In the genomic region with DNA sequence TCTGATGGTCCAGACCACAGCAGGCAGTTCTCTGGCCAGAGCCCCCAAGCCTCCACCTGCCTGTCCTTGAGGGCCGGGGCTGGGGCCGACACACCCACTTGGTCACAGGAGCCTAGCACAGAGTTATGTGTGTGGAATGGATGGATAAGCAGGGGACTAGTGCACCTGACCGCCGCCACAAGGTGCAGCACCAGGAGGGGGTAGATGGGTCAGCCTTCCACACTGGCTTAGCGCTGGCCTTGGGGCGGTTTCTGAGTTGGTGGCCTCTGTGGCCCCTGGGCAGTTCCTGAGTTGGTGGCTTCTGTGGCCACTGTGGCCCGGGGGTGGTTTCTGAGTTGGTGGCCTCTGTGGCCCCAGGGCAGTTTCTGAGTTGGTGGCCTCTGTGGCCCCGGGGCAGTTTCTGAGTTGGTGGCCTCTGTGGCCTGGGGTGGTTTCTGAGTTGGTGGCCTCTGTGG, we compare ENCODE assay signal across 19 cellular contexts.
DNase-seq lines count a peak whose midpoint lies in the region; ATAC-seq, FAIRE-seq and TF ChIP-seq lines count a peak whose summit lies in the region.
"Had no signal": no experiment of that assay in that cellular context is flagged by ENCODE, and none has a peak within 500 bp of the region (broad histone marks: within the 10 kb centered on the region; RNA-seq: fewer than 3 reads in every experiment).

No MANE protein-coding gene starts in this region.

- H3K4me1 ChIP-seq in K562 (replicated peaks in 1 of 2; ENCODE audit: control insufficient read depth in 2 of 2, insufficient read depth in 2 of 2, low read length in 2 of 2) (peaks cover 0 to 20% of the 10 kb centered on the region in 2 experiments; a peak in 1 of 5 replicates), H1 (replicated peaks in 1 of 4; ENCODE audit: control insufficient read depth in 3 of 4, insufficient read depth in 4 of 4, low read length in 3 of 4) (peaks cover 0 to 7% (median 3%) of the 10 kb centered on the region in 4 experiments; a peak in 3 of 7 replicates), lower lobe of right lung (no peaks in the 10 kb centered on the region), vagina (peaks cover 12% of the 10 kb centered on the region)
- H3K4me1 ChIP-seq: A549 had no signal

- no TSS peak for BruUV-seq in K562 (replicated peaks; lab: Mats Ljungman, UMichigan)

- intact Hi-C loops in K562 (cut with micrococcal nuclease) (no loop called here), lower lobe of right lung (cut with DNase I) (no loop called here), vagina (cut with DNase I) (no loop called here)

- WGBS in K562 (ENCODE audit: insufficient coverage, low coverage, missing lambda C conversion rate), result 28% methylated on average over 8 of the region's 8 CpGs
- 83% methylated on average over 8 of the region's 8 CpGs; no CpG with 5 or more reads in 1 of the 2 experiments for WGBS in H1 (ENCODE audit: extremely low coverage in 1 of 2, insufficient coverage in 1 of 2, insufficient read length in 1 of 2, insufficient replicate concordance in 2 of 2, low coverage in 1 of 2, low lambda C conversion rate in 2 of 2, missing lambda C conversion rate in 1 of 2), 2 experiments

- no peak overlapping the region for H2BK15ac ChIP-seq in H1 (ENCODE audit: low read length)

- in situ Hi-C loops in K562 (cut with MboI), result no loop called here

- no peak overlapping the region for H4K8ac ChIP-seq in H1 (ENCODE audit: extremely low read depth, insufficient read depth, low read length)

- TF ChIP-seq EP300 in K562 (IDR thresholded peaks at IDR 0.05; ENCODE audit: low read length) (no peak), H1 (IDR thresholded peaks at IDR 0.05; ENCODE audit: borderline replicate concordance in 1 of 2, low read depth in 2 of 2, low read length in 2 of 2) (no peak)

- no peaks in the 10 kb centered on the region for H3K36me3 ChIP-seq in K562 (ENCODE audit: control insufficient read depth, insufficient read depth, low read length)
- H3K36me3 ChIP-seq in H1 (ENCODE audit: control insufficient read depth in 2 of 4, insufficient read depth in 4 of 4, low read length in 3 of 4), result no peaks in the 10 kb centered on the region
- H3K36me3 ChIP-seq in lower lobe of right lung, result no peaks in the 10 kb centered on the region
- peaks cover 0 to 13% of the 10 kb centered on the region in 2 donors for H3K36me3 ChIP-seq in vagina

- H3K56ac ChIP-seq in H1 (replicated peaks; ENCODE audit: insufficient read length, low read depth, low read length), result no peak overlapping the region

- no peak overlapping the region for H2BK20ac ChIP-seq in H1 (ENCODE audit: low read length)

- no peak overlapping the region for H3K18ac ChIP-seq in H1 (ENCODE audit: extremely low read depth, low read length)

- no peak for DNase-seq in K562 (ENCODE audit: extremely low read depth in 1 of 4, low spot score in 3 of 4)
- DNase-seq in H1 (ENCODE audit: low read depth in 1 of 2, low spot score in 2 of 2), result no peak
- peak; percentile 36 for DNase-seq in lower lobe of right lung
- no peak for DNase-seq in vagina (ENCODE audit: extremely low spot score in 2 of 2)
- DNase-seq in DMS53 (lab: John Stamatoyannopoulos, UW), result no peak
- no peak for DNase-seq in T1000 (lab: John Stamatoyannopoulos, UW)
- DNase-seq: CD8-positive, alpha-beta T cell; COR-L47; DMS153; DND-41; GDM1; IMR-90 had no signal

- no peak overlapping the region for H3K27ac ChIP-seq in K562 (ENCODE audit: extremely low read depth, low read depth, low read length)
- no peak overlapping the region for H3K27ac ChIP-seq in H1 (ENCODE audit: low read depth, low read length)
- no peak overlapping the region for H3K27ac ChIP-seq in lower lobe of right lung
- peak overlapping the region; percentile 5 for H3K27ac ChIP-seq in vagina
- H3K27ac ChIP-seq: A549, HL-60 had no signal

- H2BK12ac ChIP-seq in H1 (ENCODE audit: low read depth, low read length), result no peak overlapping the region

- H3K4me3 ChIP-seq in K562, result no peak overlapping the region
- H3K4me3 ChIP-seq in H1 (ENCODE audit: extremely low read depth in 1 of 4, insufficient read depth in 2 of 4, low read depth in 3 of 4, low read length in 4 of 4), result no peak overlapping the region
- no peak overlapping the region for H3K4me3 ChIP-seq in lower lobe of right lung
- no peak overlapping the region for H3K4me3 ChIP-seq in vagina
- H3K4me3 ChIP-seq: A549 had no signal

- ATAC-seq in K562, result no peak
- no peak for ATAC-seq in lower lobe of right lung
- ATAC-seq in GM19035 (IDR thresholded peaks at IDR 0.05; ENCODE audit: unreplicated experiment), result no peak
- ATAC-seq: A549; CD8-positive, alpha-beta T cell; HCT116 had no signal

- H3K9ac ChIP-seq in K562 (ENCODE audit: insufficient read depth in 1 of 2, low read depth in 2 of 2, low read length in 2 of 2), result no peak overlapping the region
- H3K9ac ChIP-seq in H1 (replicated peaks in 1 of 4; ENCODE audit: extremely low read depth in 1 of 4, low read depth in 3 of 4, low read length in 3 of 4), result no peak overlapping the region

- H2BK5ac ChIP-seq in H1 (ENCODE audit: low read depth, low read length), result no peak overlapping the region

- no peak overlapping the region for H4K91ac ChIP-seq in H1 (replicated peaks; ENCODE audit: insufficient read length, low read length)

- CTCF ChIA-PET in K562 (lab: Yijun Ruan, JAX; ENCODE audit: low intra/inter-chr PET ratio), result no interaction called here
- CTCF ChIA-PET in H1 (lab: Charles Lee; ENCODE audit: partially characterized antibody), result interaction anchor here (0.7 to 1.2 kb wide), 5 partner anchors 26 to 616 kb away, joined by 3 to 4 read pairs (median 4); no protein-coding TSS in a partner anchor

- H3K9me1 ChIP-seq in K562 (ENCODE audit: control insufficient read depth, insufficient read depth, low read length), result peaks cover under 1% of the 10 kb centered on the region

- no peak overlapping the region for H2AFZ ChIP-seq in K562 (ENCODE audit: low read depth, low read length)
- no peak overlapping the region for H2AFZ ChIP-seq in H1 (ENCODE audit: low read length)

- H4K5ac ChIP-seq in H1 (ENCODE audit: insufficient read length, low read depth, low read length), result no peak overlapping the region

- no peak for TF ChIP-seq POLR2A in K562 (conservative IDR thresholded peaks at IDR 0.05)
- TF ChIP-seq POLR2A in H1 (IDR thresholded peaks at IDR 0.05; ENCODE audit: control extremely low read depth in 1 of 2, low read depth in 2 of 2, low read length in 2 of 2), result no peak
- TF ChIP-seq POLR2A in vagina (IDR thresholded peaks at IDR 0.05), result no peak

- no peak overlapping the region for H3K4me2 ChIP-seq in K562 (ENCODE audit: insufficient read depth, low read length)
- no peak overlapping the region for H3K4me2 ChIP-seq in H1 (ENCODE audit: insufficient read depth in 1 of 2, low read depth in 2 of 2, low read length in 2 of 2)
- H3K4me2 ChIP-seq: A549 had no signal

- no peak for FAIRE-seq in K562 (lab: Jason Lieb, UNC)
- no peak for FAIRE-seq in H1 (lab: Jason Lieb, UNC)
- FAIRE-seq: A549, D721Med, GM12892, GM19239 had no signal

- no peak overlapping the region for H3K4ac ChIP-seq in H1 (replicated peaks; ENCODE audit: insufficient read length, low read depth, low read length)

- H3K79me2 ChIP-seq in K562 (ENCODE audit: control insufficient read depth, insufficient read depth, low read length) (no peaks in the 10 kb centered on the region), H1 (ENCODE audit: control insufficient read depth in 1 of 2, insufficient read depth in 2 of 2, low read length in 2 of 2) (no peaks in the 10 kb centered on the region)

- H3K27me3 ChIP-seq in K562 (ENCODE audit: control insufficient read depth in 2 of 2, insufficient read depth in 2 of 2, low read length in 2 of 2), result peaks cover 50 to 82% of the 10 kb centered on the region in 2 experiments; a peak in 4 of 5 replicates
- H3K27me3 ChIP-seq in H1 (replicated peaks in 1 of 4; ENCODE audit: control insufficient read depth in 3 of 4, extremely low read depth in 1 of 4, insufficient read depth in 3 of 4, low read length in 3 of 4), result no peaks in the 10 kb centered on the region
- no peaks in the 10 kb centered on the region for H3K27me3 ChIP-seq in lower lobe of right lung (ENCODE audit: low read depth)
- H3K27me3 ChIP-seq in vagina, result no peaks in the 10 kb centered on the region

- no peaks in the 10 kb centered on the region for H3K79me1 ChIP-seq in H1 (ENCODE audit: low read depth, low read length)

- H3K23me2 ChIP-seq in H1 (ENCODE audit: low read depth, low read length), result no peaks in the 10 kb centered on the region

- H3K23ac ChIP-seq in H1 (ENCODE audit: insufficient read length), result no peak overlapping the region

- H4K20me1 ChIP-seq in K562 (replicated peaks; ENCODE audit: control insufficient read depth, insufficient read depth, low read length) (peaks cover 29% of the 10 kb centered on the region), H1 (replicated peaks in 1 of 2; ENCODE audit: control insufficient read depth in 1 of 2, insufficient read depth in 2 of 2, low read length in 2 of 2) (no peaks in the 10 kb centered on the region)

- H2AK5ac ChIP-seq in H1 (ENCODE audit: low read depth, low read length), result no peak overlapping the region

- no peak overlapping the region for H2BK120ac ChIP-seq in H1 (replicated peaks; ENCODE audit: low read depth, low read length)

- H3K9me3 ChIP-seq in K562 (replicated peaks; ENCODE audit: control insufficient read depth, insufficient read depth, low read depth, low read length) (no peaks in the 10 kb centered on the region; the same call in 1 of the 2 replicates), H1 (ENCODE audit: insufficient read depth in 2 of 2, low read depth in 1 of 2, low read length in 1 of 2) (no peaks in the 10 kb centered on the region), lower lobe of right lung (no peaks in the 10 kb centered on the region), vagina (no peaks in the 10 kb centered on the region)
- H3K9me3 ChIP-seq: A549 had no signal

- TF ChIP-seq CTCF in K562 (IDR thresholded peaks at IDR 0.05 in 2 of 3, conservative IDR thresholded peaks at IDR 0.05 in 1 of 3; ENCODE audit: insufficient read depth in 2 of 3, low read depth in 1 of 3, low read length in 3 of 3) (no peak), H1 (IDR thresholded peaks at IDR 0.05; ENCODE audit: control extremely low read depth in 1 of 3, insufficient read depth in 1 of 3, low read depth in 1 of 3, low read length in 3 of 3) (no peak), lower lobe of right lung (IDR thresholded peaks at IDR 0.05) (no peak), vagina (IDR thresholded peaks at IDR 0.05) (no peak)

- H3K14ac ChIP-seq in H1 (ENCODE audit: insufficient read length), result no peak overlapping the region

- TF ChIP-seq RAD21 in K562 (CRISPR knock-in tag; conservative IDR thresholded peaks at IDR 0.05 in 1 of 2, IDR thresholded peaks at IDR 0.05 in 1 of 2) (no peak), H1 (IDR thresholded peaks at IDR 0.05 in 1 of 2, conservative IDR thresholded peaks at IDR 0.05 in 1 of 2; ENCODE audit: low read depth in 2 of 2, low read length in 2 of 2) (no peak)

- POLR2A ChIA-PET in K562 (lab: Yijun Ruan, JAX) (interaction anchor here (0.8 kb wide), 1 partner anchor 23 kb away, joined by 4 read pairs; no protein-coding TSS in a partner anchor), H1 (lab: Charles Lee; ENCODE audit: partially characterized antibody) (interaction anchor here (0.7 kb wide), 1 partner anchor 259 kb away, joined by 3 read pairs; no protein-coding TSS in a partner anchor)

TF ChIP-seq in K562, 482 proteins besides CTCF, POLR2A, EP300 and RAD21 (continues in another document):
- no peak for TF ChIP-seq PTTG1 (tag; IDR thresholded peaks at IDR 0.05; ENCODE audit: low read depth)

TF ChIP-seq in H1, 55 proteins besides CTCF, POLR2A, EP300 and RAD21 (continues in another document):
- no peak for TF ChIP-seq TEAD4 (IDR thresholded peaks at IDR 0.05; ENCODE audit: low read depth, low read length)
